Comparison of ENCODE assay signal across 1 cellular context in genomic region chr1:16366722-16367257, GRCh38.
TF ChIP-seq lines count a peak whose summit lies in the region.

A gene with protein sequence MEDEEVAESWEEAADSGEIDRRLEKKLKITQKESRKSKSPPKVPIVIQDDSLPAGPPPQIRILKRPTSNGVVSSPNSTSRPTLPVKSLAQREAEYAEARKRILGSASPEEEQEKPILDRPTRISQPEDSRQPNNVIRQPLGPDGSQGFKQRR (plus strand): TSS chr1:16367242. CDS start chr1:16367258, 16 bp downstream.

TF ChIP-seq in K562, 482 proteins besides CTCF, POLR2A, EP300 and RAD21 (continued from another document and continues in another):
- TF ChIP-seq DMBX1 (CRISPR knock-in tag; IDR thresholded peaks at IDR 0.05; ENCODE audit: borderline replicate concordance) (peak; percentile 64; the same call in 1 of the 2 replicates), COPS2 (conservative IDR thresholded peaks at IDR 0.05) (no peak), SMAD1 (IDR thresholded peaks at IDR 0.05; ENCODE audit: low read depth, low read length, partially characterized antibody) (no peak), MTA1 (IDR thresholded peaks at IDR 0.05; ENCODE audit: borderline replicate concordance) (peak; percentile 95), GATAD2A (IDR thresholded peaks at IDR 0.05) (no peak), RERE (CRISPR knock-in tag; IDR thresholded peaks at IDR 0.05; ENCODE audit: borderline replicate concordance) (no peak), ERF (CRISPR knock-in tag; IDR thresholded peaks at IDR 0.05) (no peak), ZNF766 (CRISPR knock-in tag; conservative IDR thresholded peaks at IDR 0.05) (peak; percentile 98), RFX7 (CRISPR knock-in tag; IDR thresholded peaks at IDR 0.05) (no peak), HDAC6 (IDR thresholded peaks at IDR 0.05; ENCODE audit: low read depth, low read length) (no peak), PTBP1 (IDR thresholded peaks at IDR 0.05; ENCODE audit: low read depth, low read length) (no peak), MAFF (IDR thresholded peaks at IDR 0.05; ENCODE audit: low read length) (no peak), TSHZ1 (CRISPR knock-in tag; IDR thresholded peaks at IDR 0.05) (no peak), ZNF583 (CRISPR knock-in tag; IDR thresholded peaks at IDR 0.05) (peak; percentile 53; the same call in 1 of the 2 replicates), NR4A1 (CRISPR knock-in tag; IDR thresholded peaks at IDR 0.05) (no peak), NR4A1 (tag; IDR thresholded peaks at IDR 0.05) (no peak), RUNX1 (IDR thresholded peaks at IDR 0.05; ENCODE audit: low read depth) (peak; percentile 80; the same call in 1 of the 2 replicates), GTF2F1 (IDR thresholded peaks at IDR 0.05; ENCODE audit: low read depth, low read length) (peak; percentile 76; the same call in 1 of the 2 replicates), RBFOX2 (IDR thresholded peaks at IDR 0.05; ENCODE audit: low read depth, low read length) (no peak), AFF1 (IDR thresholded peaks at IDR 0.05; ENCODE audit: low read depth in 1 of 2, partially characterized antibody in 2 of 2) (no peak), ZNF197 (CRISPR knock-in tag; IDR thresholded peaks at IDR 0.05; ENCODE audit: low read depth) (peak; percentile 96), ZSCAN32 (CRISPR knock-in tag; IDR thresholded peaks at IDR 0.05) (no peak), SRSF1 (IDR thresholded peaks at IDR 0.05; ENCODE audit: low read depth, low read length) (no peak), KLF10 (CRISPR knock-in tag; IDR thresholded peaks at IDR 0.05) (no peak), DIDO1 (tag; IDR thresholded peaks at IDR 0.05; ENCODE audit: low read depth) (peak; percentile 75), KHSRP (IDR thresholded peaks at IDR 0.05) (no peak), CHD2 (IDR thresholded peaks at IDR 0.05; ENCODE audit: low read depth, low read length) (peak; percentile 36; the same call in 1 of the 2 replicates), SMAD3 (CRISPR knock-in tag; conservative IDR thresholded peaks at IDR 0.05) (peak; percentile 55; the same call in 1 of the 2 replicates), BRF2 (IDR thresholded peaks at IDR 0.05; ENCODE audit: borderline replicate concordance, insufficient read depth, insufficient read length) (no peak), TRIM24 (IDR thresholded peaks at IDR 0.05) (no peak), POLR3A (IDR thresholded peaks at IDR 0.05; ENCODE audit: borderline replicate concordance, extremely low read depth, insufficient read depth, insufficient read length) (no peak), FOXJ2 (tag; IDR thresholded peaks at IDR 0.05) (peak; percentile 87; the same call in 1 of the 2 replicates), CCNT2 (IDR thresholded peaks at IDR 0.05; ENCODE audit: borderline replicate concordance, extremely low read depth, insufficient read length, low read depth, low read length) (no peak), MTA3 (IDR thresholded peaks at IDR 0.05; ENCODE audit: borderline replicate concordance) (no peak), ZNF75A (CRISPR knock-in tag; IDR thresholded peaks at IDR 0.05) (no peak), ZNF347 (CRISPR knock-in tag; IDR thresholded peaks at IDR 0.05; ENCODE audit: low read depth) (no peak)
- TF ChIP-seq, protein P1, sequence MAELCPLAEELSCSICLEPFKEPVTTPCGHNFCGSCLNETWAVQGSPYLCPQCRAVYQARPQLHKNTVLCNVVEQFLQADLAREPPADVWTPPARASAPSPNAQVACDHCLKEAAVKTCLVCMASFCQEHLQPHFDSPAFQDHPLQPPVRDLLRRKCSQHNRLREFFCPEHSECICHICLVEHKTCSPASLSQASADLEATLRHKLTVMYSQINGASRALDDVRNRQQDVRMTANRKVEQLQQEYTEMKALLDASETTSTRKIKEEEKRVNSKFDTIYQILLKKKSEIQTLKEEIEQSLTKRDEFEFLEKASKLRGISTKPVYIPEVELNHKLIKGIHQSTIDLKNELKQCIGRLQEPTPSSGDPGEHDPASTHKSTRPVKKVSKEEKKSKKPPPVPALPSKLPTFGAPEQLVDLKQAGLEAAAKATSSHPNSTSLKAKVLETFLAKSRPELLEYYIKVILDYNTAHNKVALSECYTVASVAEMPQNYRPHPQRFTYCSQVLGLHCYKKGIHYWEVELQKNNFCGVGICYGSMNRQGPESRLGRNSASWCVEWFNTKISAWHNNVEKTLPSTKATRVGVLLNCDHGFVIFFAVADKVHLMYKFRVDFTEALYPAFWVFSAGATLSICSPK (IDR thresholded peaks at IDR 0.05; ENCODE audit: borderline replicate concordance): no peak
- TF ChIP-seq, protein P2, sequence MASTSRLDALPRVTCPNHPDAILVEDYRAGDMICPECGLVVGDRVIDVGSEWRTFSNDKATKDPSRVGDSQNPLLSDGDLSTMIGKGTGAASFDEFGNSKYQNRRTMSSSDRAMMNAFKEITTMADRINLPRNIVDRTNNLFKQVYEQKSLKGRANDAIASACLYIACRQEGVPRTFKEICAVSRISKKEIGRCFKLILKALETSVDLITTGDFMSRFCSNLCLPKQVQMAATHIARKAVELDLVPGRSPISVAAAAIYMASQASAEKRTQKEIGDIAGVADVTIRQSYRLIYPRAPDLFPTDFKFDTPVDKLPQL (IDR thresholded peaks at IDR 0.05; ENCODE audit: extremely low read depth, insufficient read length): no peak
- TF ChIP-seq, protein P3, sequence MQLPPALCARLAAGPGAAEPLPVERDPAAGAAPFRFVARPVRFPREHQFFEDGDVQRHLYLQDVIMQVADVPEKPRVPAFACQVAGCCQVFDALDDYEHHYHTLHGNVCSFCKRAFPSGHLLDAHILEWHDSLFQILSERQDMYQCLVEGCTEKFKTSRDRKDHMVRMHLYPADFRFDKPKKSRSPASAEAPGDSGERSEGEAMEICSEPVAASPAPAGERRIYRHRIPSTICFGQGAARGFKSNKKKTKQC (CRISPR knock-in tag; IDR thresholded peaks at IDR 0.05): no peak
- TF ChIP-seq, protein P4, sequence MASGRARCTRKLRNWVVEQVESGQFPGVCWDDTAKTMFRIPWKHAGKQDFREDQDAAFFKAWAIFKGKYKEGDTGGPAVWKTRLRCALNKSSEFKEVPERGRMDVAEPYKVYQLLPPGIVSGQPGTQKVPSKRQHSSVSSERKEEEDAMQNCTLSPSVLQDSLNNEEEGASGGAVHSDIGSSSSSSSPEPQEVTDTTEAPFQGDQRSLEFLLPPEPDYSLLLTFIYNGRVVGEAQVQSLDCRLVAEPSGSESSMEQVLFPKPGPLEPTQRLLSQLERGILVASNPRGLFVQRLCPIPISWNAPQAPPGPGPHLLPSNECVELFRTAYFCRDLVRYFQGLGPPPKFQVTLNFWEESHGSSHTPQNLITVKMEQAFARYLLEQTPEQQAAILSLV (tag; IDR thresholded peaks at IDR 0.05): no peak
